In the genomic region with DNA sequence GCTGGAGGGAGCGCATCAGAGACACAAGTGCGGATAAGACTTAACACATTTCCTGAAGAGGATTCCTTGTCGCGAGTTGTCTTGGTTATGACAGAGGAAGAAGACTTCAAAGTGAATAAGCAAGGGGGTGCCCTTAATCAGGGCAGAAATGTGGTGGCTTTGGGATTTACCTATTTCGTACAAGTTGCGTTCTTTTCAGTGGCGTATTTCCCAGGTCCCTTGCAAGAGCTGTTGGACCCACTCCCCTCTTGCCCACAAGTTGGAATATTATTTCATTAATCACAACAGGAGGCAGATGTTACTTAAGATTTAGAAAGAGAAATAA, we compare ENCODE assay signal across 1 cellular context.
TF ChIP-seq lines count a peak whose summit lies in the region.

No MANE protein-coding gene starts in this region.

TF ChIP-seq in IMR-90, 13 proteins besides CTCF, POLR2A, EP300 and RAD21:
- TF ChIP-seq MAFK (IDR thresholded peaks at IDR 0.05; ENCODE audit: low read depth, low read length) (no peak), NFE2L2 (IDR thresholded peaks at IDR 0.05; ENCODE audit: low read depth, low read length) (no peak), BHLHE40 (IDR thresholded peaks at IDR 0.05; ENCODE audit: low read depth, low read length) (no peak), RFX5 (IDR thresholded peaks at IDR 0.05; ENCODE audit: low read depth, low read length) (no peak), ELK1 (IDR thresholded peaks at IDR 0.05; ENCODE audit: borderline replicate concordance, low read depth, low read length) (no peak), CHD1 (IDR thresholded peaks at IDR 0.05; ENCODE audit: low read depth, low read length) (no peak), MXI1 (IDR thresholded peaks at IDR 0.05; ENCODE audit: borderline replicate concordance, low read depth, low read length) (no peak), MAZ (IDR thresholded peaks at IDR 0.05; ENCODE audit: borderline replicate concordance, low read depth, low read length) (no peak), CEBPB (IDR thresholded peaks at IDR 0.05; ENCODE audit: low read depth, low read length) (no peak), RCOR1 (IDR thresholded peaks at IDR 0.05; ENCODE audit: insufficient replicate concordance, low read length) (no peak), FOS (IDR thresholded peaks at IDR 0.05; ENCODE audit: low read depth, low read length) (no peak), SMC3 (IDR thresholded peaks at IDR 0.05; ENCODE audit: low read depth, low read length) (no peak)
- TF ChIP-seq, protein P1, sequence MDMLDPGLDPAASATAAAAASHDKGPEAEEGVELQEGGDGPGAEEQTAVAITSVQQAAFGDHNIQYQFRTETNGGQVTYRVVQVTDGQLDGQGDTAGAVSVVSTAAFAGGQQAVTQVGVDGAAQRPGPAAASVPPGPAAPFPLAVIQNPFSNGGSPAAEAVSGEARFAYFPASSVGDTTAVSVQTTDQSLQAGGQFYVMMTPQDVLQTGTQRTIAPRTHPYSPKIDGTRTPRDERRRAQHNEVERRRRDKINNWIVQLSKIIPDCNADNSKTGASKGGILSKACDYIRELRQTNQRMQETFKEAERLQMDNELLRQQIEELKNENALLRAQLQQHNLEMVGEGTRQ (IDR thresholded peaks at IDR 0.05; ENCODE audit: low read depth, low read length), result no peak
